Comparison of ENCODE assay signal across 13 cellular contexts in genomic region chr2:42865884-42866861, GRCh38.
DNase-seq lines count a peak whose midpoint lies in the region; ATAC-seq and TF ChIP-seq lines count a peak whose summit lies in the region.
"Had no signal": no experiment of that assay in that cellular context is flagged by ENCODE, and none has a peak within 500 bp of the region (broad histone marks: within the 10 kb centered on the region; RNA-seq: fewer than 3 reads in every experiment).

No MANE protein-coding gene starts in this region.

- H3K4me3 ChIP-seq in ascending aorta: no peak overlapping the region
- H3K4me3 ChIP-seq in testis: no peak overlapping the region
- H3K4me3 ChIP-seq: SK-N-MC had no signal

- 63 to 73% methylated on average over 15 of the region's 15 CpGs for WGBS in testis, 2 donors

- peak overlapping the region; percentile 67 to 96 (median 93) for H3K27ac Mint-ChIP-seq in nephron
- H3K27ac Mint-ChIP-seq: activated CD8-positive, alpha-beta T cell treated with anti-CD3 and anti-CD28 coated beads, Interleukin-2, amount 10 ng/mL, durations not matched to agents 7 days and 5 days; activated T-helper 17 cell treated with anti-CD3 and anti-CD28 coated beads, Interleukin-2, amount 50 U/mL, for 72 hours had no signal

- DNase-seq in ascending aorta (ENCODE audit: low spot score in 2 of 2) (peak in 1 of 2 donors; percentile 76), left cardiac atrium (peak; percentile 62), testis (no peak), islet precursor cell (no peak), NCI-H524 treated with DMSO at 0.1 percent for 48 hours (lab: John Stamatoyannopoulos, UW) (no peak), SIG-M5 treated with dmso at 0.1 percent for 504 hours (lab: John Stamatoyannopoulos, UW; ENCODE audit: unreplicated experiment) (no peak), NCI-H82 treated with DMSO at 0.1 percent for 48 hours (lab: John Stamatoyannopoulos, UW; ENCODE audit: unreplicated experiment) (no peak)
- DNase-seq: activated CD8-positive, alpha-beta T cell treated with anti-CD3 and anti-CD28 coated beads, Interleukin-2, amount 10 ng/mL, durations not matched to agents 7 days and 5 days; MV-4-11; stimulated activated CD4-positive, alpha-beta T cell treated with anti-CD3 and anti-CD28 coated beads, Interleukin-4, amount 100 ng/mL, for 24 hours had no signal

- H3K36me3 ChIP-seq in ascending aorta: no peaks in the 10 kb centered on the region
- H3K36me3 ChIP-seq in testis (ENCODE audit: low read depth, missing control alignments): no peaks in the 10 kb centered on the region

- H3K9me3 Mint-ChIP-seq in nephron: peaks cover 22% of the 10 kb centered on the region

- H3K27me3 ChIP-seq in ascending aorta (no peaks in the 10 kb centered on the region), testis (no peaks in the 10 kb centered on the region)

- H3K4me1 ChIP-seq in ascending aorta: peaks cover 3 to 22% of the 10 kb centered on the region in 2 donors
- H3K4me1 ChIP-seq in testis: peaks cover 16% of the 10 kb centered on the region

- no peak overlapping the region for H3K4me3 Mint-ChIP-seq in nephron
- H3K4me3 Mint-ChIP-seq: activated CD8-positive, alpha-beta T cell treated with anti-CD3 and anti-CD28 coated beads, Interleukin-2, amount 10 ng/mL, durations not matched to agents 7 days and 5 days; activated T-helper 17 cell treated with anti-CD3 and anti-CD28 coated beads, Interleukin-2, amount 50 U/mL, for 72 hours had no signal

- H3K27ac ChIP-seq in ascending aorta (peak overlapping the region; percentile 87 to 88), testis (peak overlapping the region; percentile 7 to 68)
- H3K27ac ChIP-seq: SK-N-MC had no signal

- TF ChIP-seq CTCF in ascending aorta (IDR thresholded peaks at IDR 0.05) (no peak), nephron (IDR thresholded peaks at IDR 0.05; ENCODE audit: unreplicated experiment in 3 of 3) (no peak), testis (IDR thresholded peaks at IDR 0.05) (no peak)

- intact Hi-C loops in ascending aorta (cut with DNase I) (loop anchor here (5.0 kb wide), 2 partner anchors 41 to 61 kb away; no protein-coding TSS in a partner anchor), left cardiac atrium (cut with DNase I) (no loop called here), testis (cut with DNase I; ENCODE audit: low total_unique reads) (no loop called here)

- H3K27me3 Mint-ChIP-seq in nephron (ENCODE audit: low read depth): no peaks in the 10 kb centered on the region

- ATAC-seq in left cardiac atrium: peak; percentile 74 to 82
- ATAC-seq: activated CD8-positive, alpha-beta T cell treated with anti-CD3 and anti-CD28 coated beads, Interleukin-2, amount 10 ng/mL, durations not matched to agents 7 days and 5 days; activated T-helper 17 cell treated with anti-CD3 and anti-CD28 coated beads, Interleukin-2, amount 50 U/mL, for 72 hours had no signal

- peaks cover 4 to 7% of the 10 kb centered on the region in 2 donors for H3K9me3 ChIP-seq in ascending aorta
- no peaks in the 10 kb centered on the region for H3K9me3 ChIP-seq in testis

- peaks cover 16% of the 10 kb centered on the region for H3K36me3 Mint-ChIP-seq in nephron (ENCODE audit: low read depth)

- H3K4me1 Mint-ChIP-seq in nephron: peaks cover 21% of the 10 kb centered on the region
- H3K4me1 Mint-ChIP-seq: activated T-helper 17 cell treated with anti-CD3 and anti-CD28 coated beads, Interleukin-2, amount 50 U/mL, for 72 hours had no signal

- no peak for TF ChIP-seq POLR2A in testis (IDR thresholded peaks at IDR 0.05)
